In the genomic region with DNA sequence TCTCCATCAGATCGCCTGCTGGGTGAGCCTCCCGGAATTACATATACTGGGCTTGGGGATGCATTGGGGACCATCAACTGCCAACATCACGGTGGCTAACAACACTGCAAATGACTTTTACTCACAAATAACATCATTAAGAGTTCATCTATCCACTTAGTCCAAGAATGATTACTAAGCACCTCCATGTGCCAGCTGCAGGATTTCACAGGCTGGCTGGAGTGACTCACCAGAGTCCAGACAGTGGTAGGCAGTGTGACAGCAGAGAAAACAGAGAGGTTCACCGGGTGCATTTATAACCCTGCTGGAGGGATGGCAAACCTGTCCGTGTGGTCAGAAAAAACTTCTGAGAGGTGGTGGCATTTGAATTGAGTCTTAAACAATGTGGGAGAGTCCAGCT, we compare ENCODE assay signal across 15 cellular contexts. TPM values are rescaled to one million over a fixed set of nuclear protein-coding genes. Genes with fewer than 3 reads are reported as not detected.
DNase-seq lines count a peak whose midpoint lies in the region; ATAC-seq and TF ChIP-seq lines count a peak whose summit lies in the region.
"Had no signal": no experiment of that assay in that cellular context is flagged by ENCODE, and none has a peak within 500 bp of the region (broad histone marks: within the 10 kb centered on the region; RNA-seq: fewer than 3 reads in every experiment).

No MANE protein-coding gene starts in this region.

- H3K27me3 Mint-ChIP-seq in HFFc6 (ENCODE audit: insufficient read depth), result no peaks in the 10 kb centered on the region
- peaks cover 64% of the 10 kb centered on the region for H3K27me3 Mint-ChIP-seq in endodermal cell (ENCODE audit: insufficient read depth)

- H3K4me3 Mint-ChIP-seq in HFFc6 (peak overlapping the region; percentile 8; the same call in 1 of the 2 replicates), endodermal cell (no peak overlapping the region)
- H3K4me3 Mint-ChIP-seq: activated T-cell treated with anti-CD3 and anti-CD28 coated beads, Interleukin-2, amount 50 U/mL, for 24 hours; T-helper 17 cell had no signal

- H2AFZ ChIP-seq in hepatocyte, result no peak overlapping the region

- DNase-seq in A172 (ENCODE audit: low spot score) (peak; percentile 92), HFFc6 (peak; percentile 77), amniotic epithelial cell (ENCODE audit: low read depth) (peak; percentile 81), hepatocyte (ENCODE audit: low spot score) (peak; percentile 56), H7 (no peak), endodermal cell (no peak)
- DNase-seq in stimulated activated CD8-positive, alpha-beta memory T cell treated with anti-CD3 and anti-CD28 coated beads, Interleukin-4, amount 100 ng/mL, for 48 hours, result no peak
- DNase-seq: activated T-cell treated with anti-CD3 and anti-CD28 coated beads, Interleukin-2, amount 50 U/mL, for 24 hours; C1 segment of cervical spinal cord; NCI-H2171; stimulated activated naive CD4-positive, alpha-beta T cell; T-helper 17 cell had no signal

- TF ChIP-seq CTCF in HFFc6 (IDR thresholded peaks at IDR 0.05), result no peak
- no peak for TF ChIP-seq CTCF in hepatocyte (IDR thresholded peaks at IDR 0.05; ENCODE audit: poor library complexity)
- no peak for TF ChIP-seq CTCF in endodermal cell (conservative IDR thresholded peaks at IDR 0.05)

- H3K4me2 ChIP-seq in hepatocyte, result no peak overlapping the region

- no peaks in the 10 kb centered on the region for H3K36me3 ChIP-seq in hepatocyte (replicated peaks; ENCODE audit: insufficient read depth, low read depth)
- no peaks in the 10 kb centered on the region for H3K36me3 ChIP-seq in H7 (replicated peaks; ENCODE audit: control insufficient read depth, insufficient read depth, low read length)
- H3K36me3 ChIP-seq in endodermal cell (ENCODE audit: control insufficient read depth, insufficient read depth, low read length), result no peaks in the 10 kb centered on the region

- peaks cover 3% of the 10 kb centered on the region for H4K20me1 ChIP-seq in hepatocyte (ENCODE audit: insufficient read depth, poor library complexity, severe bottlenecking)

- peaks cover 13% of the 10 kb centered on the region for H3K27me3 ChIP-seq in hepatocyte
- peaks cover 31% of the 10 kb centered on the region for H3K27me3 ChIP-seq in H7 (ENCODE audit: control insufficient read depth, insufficient read depth, low read length)
- peaks cover 60% of the 10 kb centered on the region for H3K27me3 ChIP-seq in endodermal cell (ENCODE audit: control insufficient read depth, insufficient read depth, low read length, poor library complexity, severe bottlenecking)

- no peaks in the 10 kb centered on the region for H3K9me3 Mint-ChIP-seq in HFFc6
- no peaks in the 10 kb centered on the region for H3K9me3 Mint-ChIP-seq in endodermal cell

- H3K9me3 ChIP-seq in hepatocyte (ENCODE audit: low read depth) (no peaks in the 10 kb centered on the region), endodermal cell (ENCODE audit: control insufficient read depth, low read length) (no peaks in the 10 kb centered on the region)

- WGBS in hepatocyte (ENCODE audit: low lambda C conversion rate, missing lambda C conversion rate), result 65% methylated on average over 5 of the region's 5 CpGs
- 74 to 80% methylated on average over 3 to 5 of the region's 5 CpGs for WGBS in endodermal cell (ENCODE audit: insufficient coverage in 1 of 2, insufficient read length in 1 of 2), 2 experiments

- no peak overlapping the region for H3K27ac ChIP-seq in hepatocyte
- no peak overlapping the region for H3K27ac ChIP-seq in endodermal cell (ENCODE audit: low read depth, low read length)
- H3K27ac ChIP-seq: HL-60 had no signal

- H3K4me1 Mint-ChIP-seq in HFFc6 (ENCODE audit: low read depth) (peaks cover 51% of the 10 kb centered on the region), endodermal cell (peaks cover 13% of the 10 kb centered on the region)

- H3K9ac ChIP-seq in endodermal cell (ENCODE audit: extremely low read depth, low read length, poor library complexity, severe bottlenecking), result no peak overlapping the region

- peaks cover 15% of the 10 kb centered on the region for H3K36me3 Mint-ChIP-seq in HFFc6 (ENCODE audit: low read depth)
- H3K36me3 Mint-ChIP-seq in endodermal cell (ENCODE audit: low read depth), result no peaks in the 10 kb centered on the region

- peaks cover 13% of the 10 kb centered on the region for H3K79me2 ChIP-seq in hepatocyte

- no peaks in the 10 kb centered on the region for H3K9me2 ChIP-seq in hepatocyte (replicated peaks; ENCODE audit: insufficient read depth)

- no peak overlapping the region; the same call in 1 of the 2 replicates for H3K27ac Mint-ChIP-seq in HFFc6
- H3K27ac Mint-ChIP-seq in endodermal cell, result no peak overlapping the region
- H3K27ac Mint-ChIP-seq: activated T-cell treated with anti-CD3 and anti-CD28 coated beads, Interleukin-2, amount 50 U/mL, for 24 hours; T-helper 17 cell had no signal

- H3K4me1 ChIP-seq in hepatocyte (ENCODE audit: insufficient read depth) (peaks cover 15% of the 10 kb centered on the region), endodermal cell (ENCODE audit: control insufficient read depth, insufficient read depth, low read length) (no peaks in the 10 kb centered on the region)

- ATAC-seq in HG03175 (IDR thresholded peaks at IDR 0.05; ENCODE audit: unreplicated experiment), result no peak
- ATAC-seq: T-helper 17 cell had no signal

- no peak overlapping the region for H3K4me3 ChIP-seq in hepatocyte
- no peak overlapping the region for H3K4me3 ChIP-seq in H7 (ENCODE audit: insufficient read depth, low read depth, low read length)
- no peak overlapping the region for H3K4me3 ChIP-seq in endodermal cell (ENCODE audit: low read length)

RNA-seq across cellular contexts. Expression of a gene that starts 3.2 kb away (rescaled TPM):
- 62.0 and 81.7 TPM in 2 replicates for total RNA-seq in A172 (2014; rRNA removed; shearing (Covaris generic))
- 100 to 1,000 TPM; 797 to 983 (median 926) TPM for total RNA-seq in HFFc6 (2021; fragmentation: NEBNext Ultra II Directional; extraction: Animal tissue kit (Norgen Biotek cat#: 25700))
- total RNA-seq in hepatocyte (573 and 632 TPM in 2 replicates), endodermal cell (10 to 100 TPM in 1 of 2 donors, 1 to 10 TPM in 1; 7.4 to 20.3 TPM)
- 268 and 355 TPM in 2 replicates for polyA plus RNA-seq in hepatocyte
- total RNA-seq in H7 (2014; rRNA removed; shearing (Covaris generic)), result 2.7 and 5.6 TPM in 2 replicates
- polyA plus RNA-seq in endodermal cell (2013, experiment 1 of 2), result 19.3 TPM
- 13.4 TPM for polyA plus RNA-seq in endodermal cell (2013, experiment 2 of 2)

RNA-seq across cellular contexts. Expression of a gene that starts 36.0 kb away (rescaled TPM):
- 0.12 and 0.22 TPM in 2 replicates for total RNA-seq in A172 (2014; rRNA removed; shearing (Covaris generic))
- total RNA-seq in HFFc6 (2021; fragmentation: NEBNext Ultra II Directional; extraction: Animal tissue kit (Norgen Biotek cat#: 25700)), result not detected
- total RNA-seq in hepatocyte (20.0 and 20.4 TPM in 2 replicates), endodermal cell (not detected)
- 19.6 and 26.3 TPM in 2 replicates for polyA plus RNA-seq in hepatocyte
- not detected in 2 replicates for total RNA-seq in H7 (2014; rRNA removed; shearing (Covaris generic))
- not detected for polyA plus RNA-seq in endodermal cell (2013, experiment 1 of 2)
- polyA plus RNA-seq in endodermal cell (2013, experiment 2 of 2), result not detected
- total RNA-seq: T-helper 17 cell had no signal

RNA-seq across cellular contexts. Expression of a gene that starts 51.4 kb away (rescaled TPM):
- total RNA-seq in A172 (2014; rRNA removed; shearing (Covaris generic)), result not detected in 2 replicates
- total RNA-seq in HFFc6 (2021; fragmentation: NEBNext Ultra II Directional; extraction: Animal tissue kit (Norgen Biotek cat#: 25700)), result not detected
- total RNA-seq in hepatocyte, result not detected in 2 replicates
- polyA plus RNA-seq in hepatocyte, result not detected in 2 replicates
- not detected in 2 replicates for total RNA-seq in H7 (2014; rRNA removed; shearing (Covaris generic))
- total RNA-seq in endodermal cell, result not detected
- polyA plus RNA-seq in endodermal cell (2013, experiment 1 of 2), result not detected
- not detected for polyA plus RNA-seq in endodermal cell (2013, experiment 2 of 2)
- total RNA-seq: lung microvascular endothelial cell, T-helper 17 cell had no signal

Comparison
In these comparisons a context has a peak if more than half of its experiments do, and no peak if none do; other contexts are left out.
1. DNase-seq: peak in A172 (single experiment), HFFc6 (single experiment), amniotic epithelial cell (single experiment) and hepatocyte (single experiment); none in stimulated activated CD8-positive, alpha-beta memory T cell treated with anti-CD3 and anti-CD28 coated beads, Interleukin-4, amount 100 ng/mL, for 48 hours (single experiment), H7 (single experiment) and endodermal cell (single experiment).
2. RNA of a gene that starts 36.0 kb away (total RNA-seq): 20.0 to 20.4 TPM in hepatocyte; 0.12 to 0.22 TPM in A172, not detected in HFFc6, not detected in H7 and not detected in endodermal cell; every median in the first group is over 10 times any median in the second.